Comparison of ENCODE assay signal across 35 cellular contexts in genomic region chr1:66166746-66167145, GRCh38.
"Had no signal": no experiment of that assay in that cellular context is flagged by ENCODE, and none has a peak within 500 bp of the region (broad histone marks: within the 10 kb centered on the region; RNA-seq: fewer than 3 reads in every experiment).

No MANE protein-coding gene starts in this region.

- H3K9me3 Mint-ChIP-seq: activated CD4-positive, alpha-beta memory T cell treated with anti-CD3 and anti-CD28 coated beads, Interleukin-2, amount 10 ng/mL, durations not matched to agents 7 days and 5 days; activated naive CD8-positive, alpha-beta T cell treated with anti-CD3 and anti-CD28 coated beads for 36 hours; activated T-cell treated with anti-CD3 and anti-CD28 coated beads, Interleukin-2, amount 50 U/mL, for 72 hours; activated T-helper 17 cell treated with anti-CD3 and anti-CD28 coated beads, Interleukin-2, amount 50 U/mL, for 72 hours; T-helper 2 cell treated with Interferon-gamma antibody and Interleukin-4, amounts not matched to agents 5 μg/mL and 100 μg/mL, for 36 hours had no signal

- DNase-seq: activated CD4-positive, alpha-beta memory T cell treated with anti-CD3 and anti-CD28 coated beads, Interleukin-2, amount 10 ng/mL, durations not matched to agents 7 days and 5 days; activated CD4-positive, alpha-beta T cell treated with anti-CD3 and anti-CD28 coated beads for 36 hours; activated effector memory CD4-positive, alpha-beta T cell treated with anti-CD3 and anti-CD28 coated beads, Interleukin-2, amount 50 U/mL, for 16 hours; activated naive CD4-positive, alpha-beta T cell; activated naive CD4-positive, alpha-beta T cell treated with anti-CD3 and anti-CD28 coated beads, Interleukin-2, amount 50 U/mL, for 16 hours; activated naive CD8-positive, alpha-beta T cell treated with anti-CD3 and anti-CD28 coated beads for 36 hours; activated T-cell treated with anti-CD3 and anti-CD28 coated beads, Interleukin-2, amount 50 U/mL, for 1 hour; activated T-cell treated with anti-CD3 and anti-CD28 coated beads, Interleukin-2, amount 50 U/mL, for 72 hours; amniotic stem cell; aorta; body of pancreas; caudate nucleus; cerebellar nuclear complex; Kasumi-1; KG1; NCI-H1092 treated with DMSO at 0.1 percent for 48 hours; NCI-H1417; NCI-H146; NCI-H187; NCI-H2081; NCI-H2171 treated with DMSO at 0.1 percent for 48 hours; NCI-H226; NCI-H446 treated with DMSO at 0.1 percent for 48 hours; NCI-H524; NCI-H748 treated with DMSO at 0.1 percent for 48 hours; OCI-M1; SHP77; SJCRH30 had no signal

- H3K36me3 Mint-ChIP-seq: activated naive CD8-positive, alpha-beta T cell treated with anti-CD3 and anti-CD28 coated beads for 36 hours; WTC11 had no signal

- H3K4me3 Mint-ChIP-seq: activated CD4-positive, alpha-beta memory T cell treated with anti-CD3 and anti-CD28 coated beads, Interleukin-2, amount 10 ng/mL, durations not matched to agents 7 days and 5 days; activated CD4-positive, alpha-beta T cell treated with anti-CD3 and anti-CD28 coated beads for 36 hours; activated naive CD8-positive, alpha-beta T cell treated with anti-CD3 and anti-CD28 coated beads for 36 hours; activated T-cell treated with anti-CD3 and anti-CD28 coated beads, Interleukin-2, amount 50 U/mL, for 72 hours; activated T-helper 17 cell treated with anti-CD3 and anti-CD28 coated beads, Interleukin-2, amount 50 U/mL, for 72 hours; T-helper 1 cell treated with Interleukin-12 subunit alpha and Interleukin-12 subunit beta and Interleukin-4 antibody, amounts not matched to agents 30 μg/mL and 1 μg/mL, for 36 hours; T-helper 2 cell treated with Interferon-gamma antibody and Interleukin-4, amounts not matched to agents 5 μg/mL and 100 μg/mL, for 36 hours; WTC11 had no signal

- ATAC-seq: activated CD4-positive, alpha-beta T cell treated with anti-CD3 and anti-CD28 coated beads for 36 hours; activated CD4-positive, CD25-positive, alpha-beta regulatory T cell treated with anti-CD3 and anti-CD28 coated beads, Interleukin-2, amount 50 U/mL, for 24 hours; activated T-cell treated with anti-CD3 and anti-CD28 coated beads, Interleukin-2, amount 50 U/mL, for 72 hours; activated T-helper 17 cell treated with anti-CD3 and anti-CD28 coated beads, Interleukin-2, amount 50 U/mL, for 72 hours; body of pancreas; WTC11 had no signal

- H3K4me3 ChIP-seq: body of pancreas, breast epithelium, SJCRH30, SK-N-MC had no signal

- H3K27ac ChIP-seq: body of pancreas, breast epithelium, SJCRH30, SK-N-MC had no signal

- H3K27ac Mint-ChIP-seq: activated CD4-positive, alpha-beta memory T cell treated with anti-CD3 and anti-CD28 coated beads, Interleukin-2, amount 10 ng/mL, durations not matched to agents 7 days and 5 days; activated CD4-positive, alpha-beta T cell treated with anti-CD3 and anti-CD28 coated beads for 36 hours; activated naive CD8-positive, alpha-beta T cell treated with anti-CD3 and anti-CD28 coated beads for 36 hours; activated T-cell treated with anti-CD3 and anti-CD28 coated beads, Interleukin-2, amount 50 U/mL, for 72 hours; activated T-helper 17 cell treated with anti-CD3 and anti-CD28 coated beads, Interleukin-2, amount 50 U/mL, for 72 hours; T-helper 1 cell treated with Interleukin-12 subunit alpha and Interleukin-12 subunit beta and Interleukin-4 antibody, amounts not matched to agents 30 μg/mL and 1 μg/mL, for 36 hours; T-helper 2 cell treated with Interferon-gamma antibody and Interleukin-4, amounts not matched to agents 5 μg/mL and 100 μg/mL, for 36 hours; WTC11 had no signal

- H3K27me3 ChIP-seq: body of pancreas, breast epithelium, SJCRH30 had no signal

- H3K36me3 ChIP-seq: breast epithelium, SJCRH30 had no signal

- H3K4me1 ChIP-seq: body of pancreas, breast epithelium had no signal

- H3K9me3 ChIP-seq: body of pancreas, breast epithelium, SJCRH30 had no signal
